23 cellular contexts compared by ENCODE assay signal in genomic region chr4:72077346-72077745, GRCh38. TPM values are rescaled to one million over a fixed set of nuclear protein-coding genes. Genes with fewer than 3 reads are reported as not detected.
A peak's percentile ranks its signal among the peaks of the same experiment; 100 is the strongest.
DNase-seq lines count a peak whose midpoint lies in the region; ATAC-seq, FAIRE-seq and TF ChIP-seq lines count a peak whose summit lies in the region.
"Had no signal": no experiment of that assay in that cellular context is flagged by ENCODE, and none has a peak within 500 bp of the region (broad histone marks: within the 10 kb centered on the region; RNA-seq: fewer than 3 reads in every experiment).

No MANE protein-coding gene starts in this region.

- no peak overlapping the region for H3K4ac ChIP-seq in mesendoderm (ENCODE audit: low read depth, low read length)

- POLR2A ChIA-PET in RWPE1 (lab: Yijun Ruan, JAX; ENCODE audit: low non-redundant PET), result no interaction called here

- H2BK120ac ChIP-seq in mesendoderm (ENCODE audit: low read depth, low read length), result no peak overlapping the region

- in situ Hi-C loops in ACHN (cut with HindIII; ENCODE audit: low pct_ligation_motif_present, low pct_unique_long_range_greater_than_20kb, low sequenced_read_pairs) (no loop called here), brain microvascular endothelial cell (cut with HindIII; ENCODE audit: low pct_ligation_motif_present, low sequenced_read_pairs) (no loop called here)

- no peaks in the 10 kb centered on the region for H3K79me1 ChIP-seq in mesendoderm (ENCODE audit: low read length)

- H2AK5ac ChIP-seq in mesendoderm (ENCODE audit: low read length), result no peak overlapping the region

- ATAC-seq in omental fat pad (ENCODE audit: low FRiP score), result peak; percentile 22

- no peak overlapping the region for H3K9ac ChIP-seq in mesendoderm (ENCODE audit: low read length)
- H3K9ac ChIP-seq: BLaER1 treated with 17β-estradiol and CSF1 and Interleukin-3, amounts not matched to agents 10 nM and 100 nM; GM23248 had no signal

- H3K27me3 ChIP-seq in brain microvascular endothelial cell (replicated peaks) (no peaks in the 10 kb centered on the region), mesendoderm (ENCODE audit: insufficient read depth, low read length, poor library complexity) (no peaks in the 10 kb centered on the region)
- H3K27me3 ChIP-seq: BE2C; BLaER1 treated with 17β-estradiol and CSF1 and Interleukin-3, amounts not matched to agents 10 nM and 100 nM had no signal

- no peak overlapping the region for H3K56ac ChIP-seq in mesendoderm (ENCODE audit: low read length)

- H2BK15ac ChIP-seq in mesendoderm (replicated peaks; ENCODE audit: low read depth), result no peak overlapping the region

- no peaks in the 10 kb centered on the region for H3K4me1 ChIP-seq in mesendoderm (ENCODE audit: control insufficient read depth, low read depth, low read length)
- H3K4me1 ChIP-seq: BE2C; BLaER1 treated with 17β-estradiol and CSF1 and Interleukin-3, amounts not matched to agents 10 nM and 100 nM had no signal

- H3K18ac ChIP-seq in mesendoderm (ENCODE audit: low read length), result no peak overlapping the region

- CTCF ChIA-PET in RWPE1 (lab: Yijun Ruan, JAX), result no interaction called here

- H3K4me3 ChIP-seq in brain microvascular endothelial cell (ENCODE audit: low read depth, low read length) (no peak overlapping the region), mesendoderm (ENCODE audit: low read length) (no peak overlapping the region)
- H3K4me3 ChIP-seq: BLaER1 treated with 17β-estradiol and CSF1 and Interleukin-3, amounts not matched to agents 10 nM and 100 nM; GM23248 had no signal

- no peaks in the 10 kb centered on the region for H3K79me2 ChIP-seq in mesendoderm (ENCODE audit: control insufficient read depth, insufficient read depth, low read length)

- no peak overlapping the region for H2BK5ac ChIP-seq in mesendoderm (ENCODE audit: low read length)

- no peak overlapping the region for H3K23ac ChIP-seq in mesendoderm (ENCODE audit: low read length)

- no peak overlapping the region for H4K5ac ChIP-seq in mesendoderm (ENCODE audit: low read length)

- no peak overlapping the region for H4K8ac ChIP-seq in mesendoderm (ENCODE audit: low read depth, low read length)

- DNase-seq in ACHN, result peak; percentile 7
- DNase-seq in RCC 7860 (ENCODE audit: low spot score), result no peak
- peak; percentile 10 for DNase-seq in kidney glomerular epithelial cell (lab: John Stamatoyannopoulos, UW)
- DNase-seq in omental fat pad (ENCODE audit: low spot score), result no peak
- no peak for DNase-seq in brain microvascular endothelial cell
- DNase-seq in RWPE1 (ENCODE audit: low spot score), result no peak
- DNase-seq in mesendoderm, result no peak
- DNase-seq in D721Med (ENCODE audit: insufficient read length, low spot score), result no peak
- DNase-seq: AML-193; BE2C; CD4-positive, alpha-beta memory T cell; COR-L47; DMS153; DND-41; GM23248; H7 had no signal

- no peaks in the 10 kb centered on the region for H3K36me3 ChIP-seq in brain microvascular endothelial cell (replicated peaks)
- H3K36me3 ChIP-seq in mesendoderm (ENCODE audit: control insufficient read depth, insufficient read depth, low read length), result no peaks in the 10 kb centered on the region
- H3K36me3 ChIP-seq: BE2C; BLaER1 treated with 17β-estradiol and CSF1 and Interleukin-3, amounts not matched to agents 10 nM and 100 nM had no signal

- H3K4me2 ChIP-seq in mesendoderm (ENCODE audit: low read length), result no peak overlapping the region
- H3K4me2 ChIP-seq: BLaER1 treated with 17β-estradiol and CSF1 and Interleukin-3, amounts not matched to agents 10 nM and 100 nM had no signal

- H3K27ac ChIP-seq in brain microvascular endothelial cell (no peak overlapping the region), RWPE1 (no peak overlapping the region), mesendoderm (ENCODE audit: low read depth, low read length) (no peak overlapping the region)
- H3K27ac ChIP-seq: 22Rv1; BLaER1 treated with 17β-estradiol and CSF1 and Interleukin-3, amounts not matched to agents 10 nM and 100 nM; GM23248 had no signal

- WGBS in mesendoderm (ENCODE audit: extremely low coverage, insufficient coverage, low lambda C conversion rate), result no CpG with 5 or more reads among the region's 2 CpGs

- FAIRE-seq in RCC 7860 (lab: Jason Lieb, UNC) (peak; percentile 30), D721Med (lab: Jason Lieb, UNC) (no peak)
- FAIRE-seq: A204.1, G401.6, GM12892, GM19239, H1 had no signal

- TF ChIP-seq CTCF in omental fat pad (IDR thresholded peaks at IDR 0.05) (no peak), brain microvascular endothelial cell (IDR thresholded peaks at IDR 0.05; ENCODE audit: low read depth, low read length, missing control alignments) (no peak), RWPE1 (conservative IDR thresholded peaks at IDR 0.05; ENCODE audit: low read depth) (no peak), D721Med (IDR thresholded peaks at IDR 0.05; ENCODE audit: insufficient read depth, missing control alignments) (no peak)

RNA-seq across cellular contexts. Expression of gene NPFFR2, which starts 45.5 kb away (rescaled TPM):
- total RNA-seq in omental fat pad, result under 1 TPM in 1 of 4 donors, not detected in 3; 0.93 TPM
- polyA plus RNA-seq in mesendoderm (2013, experiment 1 of 2), result 8.4 TPM
- 8.1 TPM for polyA plus RNA-seq in mesendoderm (2013, experiment 2 of 2)
- total RNA-seq: CD4-positive, alpha-beta memory T cell; GM23248 had no signal
- polyA plus RNA-seq: CD4-positive, alpha-beta memory T cell; GM23248 had no signal

Comparison
In these comparisons a context has a peak if more than half of its experiments do, and no peak if none do; other contexts are left out.
1. DNase-seq: peak in ACHN (single experiment) and kidney glomerular epithelial cell (single experiment); none in RCC 7860 (single experiment), omental fat pad (single experiment), brain microvascular endothelial cell (single experiment), RWPE1 (single experiment), mesendoderm (single experiment) and D721Med (single experiment).